ENCODE assay signal across 8 cellular contexts in genomic region chr10:5944389-5945202, GRCh38. TPM values are rescaled to one million over a fixed set of nuclear protein-coding genes. Genes with fewer than 3 reads are reported as not detected.
DNase-seq lines count a peak whose midpoint lies in the region; ATAC-seq, FAIRE-seq and TF ChIP-seq lines count a peak whose summit lies in the region.

No MANE protein-coding gene starts in this region.

- in situ Hi-C loops in GM13977 (cut with MboI; ENCODE audit: low pct_unique_long_range_greater_than_20kb, low sequenced_read_pairs, unreplicated experiment) = no loop called here

- peak; percentile 12 for DNase-seq in COLO829 (ENCODE audit: low spot score)
- peak; percentile 90 for DNase-seq in RWPE1 (ENCODE audit: low spot score)
- peak; percentile 100 for DNase-seq in fibroblast of pulmonary artery (ENCODE audit: low read depth)
- DNase-seq in pancreas = peak in 4 of 6 donors; percentile 89 to 96 (median 94)
- DNase-seq in GM19239 (ENCODE audit: insufficient read length, low spot score) = no peak
- DNase-seq in GM10248 (ENCODE audit: extremely low spot score) = no peak
- DNase-seq in mesenteric fat pad (ENCODE audit: low spot score) = no peak
- no peak for DNase-seq in GM13977 (ENCODE audit: low spot score)

- peak; percentile 66 for FAIRE-seq in pancreas (lab: Jason Lieb, UNC)
- FAIRE-seq in GM19239 (lab: Jason Lieb, UNC) = no peak

- no peaks in the 10 kb centered on the region for H3K27me3 ChIP-seq in pancreas

- peak overlapping the region; percentile 38 for H3K4me3 ChIP-seq in fibroblast of pulmonary artery (replicated peaks; ENCODE audit: low read depth, low read length)
- H3K4me3 ChIP-seq in pancreas = no peak overlapping the region

- TF ChIP-seq CTCF in RWPE1 (conservative IDR thresholded peaks at IDR 0.05; ENCODE audit: low read depth) (no peak), fibroblast of pulmonary artery (IDR thresholded peaks at IDR 0.05; ENCODE audit: low read length, missing control alignments) (no peak), pancreas (IDR thresholded peaks at IDR 0.05) (no peak), GM10248 (IDR thresholded peaks at IDR 0.05; ENCODE audit: control extremely low read depth, extremely low read depth, low read depth, missing control alignments) (no peak), GM13977 (IDR thresholded peaks at IDR 0.05; ENCODE audit: extremely low read depth, insufficient read depth, missing control alignments) (no peak)

- CTCF ChIA-PET in RWPE1 (lab: Yijun Ruan, JAX) = interaction anchor here (0.6 to 0.9 kb wide), 2 partner anchors 9 to 70 kb away, joined by 3 to 5 read pairs; no protein-coding TSS in a partner anchor
- CTCF ChIA-PET in GM10248 (lab: Yijun Ruan, JAX) = interaction anchor here (1.2 kb wide), 1 partner anchor 8 kb away, joined by 4 read pairs; no protein-coding TSS in a partner anchor

- POLR2A ChIA-PET in RWPE1 (lab: Yijun Ruan, JAX; ENCODE audit: low non-redundant PET) = no interaction called here
- POLR2A ChIA-PET in GM10248 (lab: Yijun Ruan, JAX) = no interaction called here

- peak overlapping the region; percentile 97 for H3K27ac ChIP-seq in RWPE1
- peak overlapping the region; percentile 91 to 97 (median 94) for H3K27ac ChIP-seq in pancreas

- 18 to 31% methylated on average over 7 of the region's 7 CpGs for WGBS in pancreas, 2 donors

- peaks cover 16 to 25% (median 19%) of the 10 kb centered on the region in 3 donors for H3K4me1 ChIP-seq in pancreas

- no peaks in the 10 kb centered on the region for H3K36me3 ChIP-seq in pancreas

- intact Hi-C loops in pancreas (cut with DNase I) = loop anchor here in 1 of 3 donors (10.0 kb wide), 1 partner anchor 70 kb away; no protein-coding TSS in a partner anchor

- no peaks in the 10 kb centered on the region for H3K9me3 ChIP-seq in pancreas

- ATAC-seq in pancreas = peak; percentile 85 to 92 (median 88)

RNA-seq across cellular contexts. Expression of gene IL15RA, which starts 32.7 kb away (rescaled TPM):
- total RNA-seq in pancreas (10 to 100 TPM in 3 of 6 donors, 1 to 10 TPM in 3; 6.9 to 14.3 (median 11.0) TPM), mesenteric fat pad (24.6 TPM)
- polyA plus RNA-seq in pancreas = 10 to 100 TPM in 1 of 2 donors, 1 to 10 TPM in 1; 10.0 to 12.2 TPM

RNA-seq across cellular contexts. Expression of gene FBH1, which starts 54.6 kb away (rescaled TPM):
- total RNA-seq in pancreas = 10 to 100 TPM; 29.5 to 51.7 (median 35.2) TPM
- 10 to 100 TPM; 50.3 to 51.2 TPM for polyA plus RNA-seq in pancreas
- total RNA-seq in mesenteric fat pad = 80.4 TPM

RNA-seq across cellular contexts. Expression of gene ANKRD16, which starts 54.9 kb away (rescaled TPM):
- total RNA-seq in pancreas (1 to 10 TPM; 3.0 to 5.5 (median 4.1) TPM), mesenteric fat pad (4.8 TPM)
- polyA plus RNA-seq in pancreas = 1 to 10 TPM; 5.0 to 5.1 TPM

Comparison
In these comparisons a context has a peak if more than half of its experiments do, and no peak if none do; other contexts are left out.
1. DNase-seq: peak in COLO829 (single experiment), RWPE1 (single experiment), fibroblast of pulmonary artery (single experiment) and pancreas (4 of 6); none in GM19239 (single experiment), GM10248 (single experiment), mesenteric fat pad (single experiment) and GM13977 (single experiment).